ENCODE assay signal across 8 cellular contexts in the genomic region with DNA sequence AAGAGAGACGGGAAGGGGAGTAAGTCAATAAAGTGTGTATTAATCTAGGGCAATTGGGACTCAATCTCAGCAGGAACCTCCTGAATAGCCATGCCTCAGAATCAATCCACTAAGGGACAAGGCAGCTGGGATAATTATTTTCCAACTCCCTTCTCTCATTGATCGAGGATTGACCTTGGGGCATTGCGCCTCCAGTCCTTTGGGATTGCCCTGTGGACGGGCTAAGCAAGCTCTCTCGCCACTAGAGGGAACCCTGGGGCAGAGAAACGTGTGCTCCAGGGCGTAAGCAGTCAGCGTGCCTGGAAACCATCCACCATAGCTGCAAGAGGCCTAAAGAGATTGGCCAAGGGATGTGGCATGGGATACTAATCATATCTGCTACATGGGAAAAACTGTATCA. TPM values are rescaled to one million over a fixed set of nuclear protein-coding genes. Genes with fewer than 3 reads are reported as not detected.
DNase-seq lines count a peak whose midpoint lies in the region; ATAC-seq and TF ChIP-seq lines count a peak whose summit lies in the region.

No MANE protein-coding gene starts in this region.

- no peaks in the 10 kb centered on the region for H3K4me1 ChIP-seq in naive thymus-derived CD4-positive, alpha-beta T cell (ENCODE audit: control insufficient read depth in 2 of 2, insufficient read depth in 2 of 2, low read length in 2 of 2)
- no peaks in the 10 kb centered on the region for H3K4me1 ChIP-seq in upper lobe of right lung

- intact Hi-C loops in naive thymus-derived CD4-positive, alpha-beta T cell (cut with micrococcal nuclease) = loop anchor here in 1 of 2 donors (1.0 kb wide), 1 partner anchor 53 kb away; no protein-coding TSS in a partner anchor
- intact Hi-C loops in upper lobe of right lung (cut with DNase I) = no loop called here

- CTCF ChIA-PET in BJ (lab: Yijun Ruan, JAX) = interaction anchor here (0.5 to 2.4 kb wide), 10 partner anchors 8 to 420 kb away, joined by 3 to 9 read pairs (median 4); a partner anchor contains a TSS
- CTCF ChIA-PET in naive thymus-derived CD4-positive, alpha-beta T cell (lab: Charles Lee) = interaction anchor here (0.5 to 1.6 kb wide), 2 partner anchors 54 to 162 kb away, joined by 3 to 4 read pairs; a partner anchor contains a TSS

- no peak overlapping the region for H3K4me3 Mint-ChIP-seq in naive thymus-derived CD4-positive, alpha-beta T cell

- DNase-seq in BJ (ENCODE audit: low read depth) (no peak), GM20000 (ENCODE audit: low spot score) (peak; percentile 64), NCI-H2107 (lab: John Stamatoyannopoulos, UW) (peak; percentile 22), upper lobe of right lung (peak; percentile 72)
- peak; percentile 49 to 61 for DNase-seq in activated CD4-positive, alpha-beta T cell treated with anti-CD3 and anti-CD28 coated beads, Interleukin-2, amount 50 U/mL, for 48 hours
- peak in 6 of 9 donors; percentile 2 to 31 (median 7) for DNase-seq in naive thymus-derived CD4-positive, alpha-beta T cell

- H3K27ac Mint-ChIP-seq in naive thymus-derived CD4-positive, alpha-beta T cell = no peak overlapping the region

- TF ChIP-seq CTCF in BJ (IDR thresholded peaks at IDR 0.05; ENCODE audit: insufficient read depth, low read depth, low read length) = peak; percentile 82
- peak; percentile 42 for TF ChIP-seq CTCF in GM20000 (IDR thresholded peaks at IDR 0.05; ENCODE audit: extremely low read depth, missing control alignments)
- TF ChIP-seq CTCF in upper lobe of right lung (IDR thresholded peaks at IDR 0.05) = peak; percentile 70

- no peaks in the 10 kb centered on the region for H3K27me3 ChIP-seq in BJ (ENCODE audit: control insufficient read depth, insufficient read depth, low read length)
- H3K27me3 ChIP-seq in naive thymus-derived CD4-positive, alpha-beta T cell (ENCODE audit: control insufficient read depth in 2 of 2, insufficient read depth in 2 of 2, low read length in 2 of 2) = no peaks in the 10 kb centered on the region
- no peaks in the 10 kb centered on the region for H3K27me3 ChIP-seq in upper lobe of right lung

- no peak overlapping the region for H3K4me3 ChIP-seq in BJ (ENCODE audit: low read depth, low read length)
- no peak overlapping the region for H3K4me3 ChIP-seq in naive thymus-derived CD4-positive, alpha-beta T cell (ENCODE audit: low read length)
- no peak overlapping the region for H3K4me3 ChIP-seq in upper lobe of right lung

- H3K9me3 Mint-ChIP-seq in naive thymus-derived CD4-positive, alpha-beta T cell = peaks cover 0 to 7% (median 5%) of the 10 kb centered on the region in 11 donors

- POLR2A ChIA-PET in BJ (lab: Charles Lee) = no interaction called here
- POLR2A ChIA-PET in naive thymus-derived CD4-positive, alpha-beta T cell (lab: Charles Lee) = no interaction called here

- no peaks in the 10 kb centered on the region for H3K9me3 ChIP-seq in naive thymus-derived CD4-positive, alpha-beta T cell (ENCODE audit: control insufficient read depth in 2 of 3, low read length in 3 of 3)
- no peaks in the 10 kb centered on the region for H3K9me3 ChIP-seq in upper lobe of right lung

- ATAC-seq in esophagus mucosa (peak; percentile 62), upper lobe of right lung (peak; percentile 97), HG03457 (IDR thresholded peaks at IDR 0.05; ENCODE audit: unreplicated experiment) (no peak)
- peak; percentile 56 for ATAC-seq in naive thymus-derived CD4-positive, alpha-beta T cell

- H3K36me3 Mint-ChIP-seq in naive thymus-derived CD4-positive, alpha-beta T cell = peaks cover 0 to 3% (median 0%) of the 10 kb centered on the region in 5 donors

- H3K4me1 Mint-ChIP-seq in naive thymus-derived CD4-positive, alpha-beta T cell = peaks cover 0 to 3% (median 0%) of the 10 kb centered on the region in 7 donors

- H3K27me3 Mint-ChIP-seq in naive thymus-derived CD4-positive, alpha-beta T cell = peaks cover 6 to 41% (median 26%) of the 10 kb centered on the region in 5 donors

- H3K27ac ChIP-seq in naive thymus-derived CD4-positive, alpha-beta T cell (ENCODE audit: low read depth, low read length) = no peak overlapping the region
- no peak overlapping the region for H3K27ac ChIP-seq in upper lobe of right lung

- H3K36me3 ChIP-seq in BJ (ENCODE audit: control insufficient read depth, insufficient read depth, low read length) = no peaks in the 10 kb centered on the region
- no peaks in the 10 kb centered on the region for H3K36me3 ChIP-seq in naive thymus-derived CD4-positive, alpha-beta T cell (ENCODE audit: control insufficient read depth in 2 of 3, insufficient read depth in 3 of 3, low read length in 3 of 3)
- no peaks in the 10 kb centered on the region for H3K36me3 ChIP-seq in upper lobe of right lung

RNA-seq across cellular contexts. Expression of a gene that starts 53.9 kb away (rescaled TPM):
- 4.9 and 6.6 TPM in 2 replicates for polyA plus RNA-seq in BJ (2011; rRNA removed)
- 4.4 and 8.6 TPM in 2 replicates for polyA minus RNA-seq in BJ (2011; rRNA and poly(A)+ RNA removed)
- 5.3 TPM for total RNA-seq in esophagus mucosa
- total RNA-seq in naive thymus-derived CD4-positive, alpha-beta T cell = 10 to 100 TPM in 3 of 5 experiments, 1 to 10 TPM in 2; 6.1 to 15.2 (median 13.4) TPM
- 10 to 100 TPM; 18.0 to 26.4 TPM for polyA plus RNA-seq in naive thymus-derived CD4-positive, alpha-beta T cell
- total RNA-seq in upper lobe of right lung = 9.6 TPM
